9 cellular contexts compared by ENCODE assay signal in genomic region chr2:26157580-26157979, GRCh38. TPM values are rescaled to one million over a fixed set of nuclear protein-coding genes. Genes with fewer than 3 reads are reported as not detected.
"Had no signal": no experiment of that assay in that cellular context is flagged by ENCODE, and none has a peak within 500 bp of the region (broad histone marks: within the 10 kb centered on the region; RNA-seq: fewer than 3 reads in every experiment).

No MANE protein-coding gene starts in this region.

- H2AFZ ChIP-seq: GM23338 had no signal

- H3K4me2 ChIP-seq: GM23338, KMS-11 had no signal

- H3K36me3 ChIP-seq: HAP-1 had no signal

- ATAC-seq: GM23338, HCT116 had no signal

- DNase-seq: H7, HFFc6, KBM-7 had no signal

- H3K9ac ChIP-seq: KMS-11 had no signal

- H3K4me1 ChIP-seq: HAP-1 had no signal

- H3K4me3 ChIP-seq: GM23338, HAP-1 had no signal

- H3K27ac ChIP-seq: KMS-11 had no signal

- FAIRE-seq: HTR-8/SVneo had no signal

RNA-seq across cellular contexts. Expression of gene GAREM2, which starts 15.3 kb away (rescaled TPM):
- total RNA-seq: H4, HFFc6 had no signal
